Comparison of ENCODE assay signal across 15 cellular contexts in the genomic region with DNA sequence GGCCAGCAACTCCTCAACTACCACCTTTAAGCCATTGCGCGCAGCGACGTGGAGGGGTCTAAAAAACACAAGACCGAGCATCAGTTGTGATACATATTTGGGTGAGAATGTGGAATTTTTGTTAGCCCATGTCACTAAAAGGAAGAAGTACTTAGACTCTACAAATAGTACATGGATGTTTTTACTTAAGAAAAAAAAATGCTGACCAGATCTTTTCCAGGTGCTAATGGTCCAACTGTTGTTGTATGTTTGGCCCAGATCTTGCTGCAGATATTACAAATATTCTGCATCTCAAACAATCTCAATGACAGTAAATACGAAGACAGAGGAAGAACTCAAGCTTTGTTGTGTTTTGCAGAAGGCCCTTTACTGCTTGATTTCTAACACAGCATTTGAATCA.
DNase-seq lines count a peak whose midpoint lies in the region; ATAC-seq and TF ChIP-seq lines count a peak whose summit lies in the region.
"Had no signal": no experiment of that assay in that cellular context is flagged by ENCODE, and none has a peak within 500 bp of the region (broad histone marks: within the 10 kb centered on the region; RNA-seq: fewer than 3 reads in every experiment).

No MANE protein-coding gene starts in this region.

- intact Hi-C loops in activated naive CD4-positive, alpha-beta T cell treated with anti-CD3 and anti-CD28 coated beads for 36 hours (cut with micrococcal nuclease) = no loop called here
- intact Hi-C loops in activated CD8-positive, alpha-beta T cell treated with anti-CD3 and anti-CD28 coated beads for 36 hours (cut with micrococcal nuclease) = no loop called here

- DNase-seq in activated naive CD4-positive, alpha-beta T cell treated with anti-CD3 and anti-CD28 coated beads for 36 hours = no peak
- no peak for DNase-seq in activated naive CD4-positive, alpha-beta T cell treated with Interleukin-2 at 50 U/mL for 16 hours
- DNase-seq in activated CD8-positive, alpha-beta T cell treated with anti-CD3 and anti-CD28 coated beads for 36 hours = no peak
- no peak for DNase-seq in activated naive CD8-positive, alpha-beta T cell treated with anti-CD3 and anti-CD28 coated beads, Interleukin-2, amount 50 U/mL, for 24 hours
- DNase-seq in stimulated activated effector memory CD8-positive, alpha-beta T cell treated with anti-CD3 and anti-CD28 coated beads, Interleukin-12 subunit alpha, Interleukin-12 subunit beta, amount 100 ng/mL, for 72 hours (ENCODE audit: low spot score in 2 of 2) = no peak
- no peak for DNase-seq in NCI-H526 treated with DMSO at 0.1 percent for 48 hours (lab: John Stamatoyannopoulos, UW)
- no peak for DNase-seq in stimulated activated naive CD8-positive, alpha-beta T cell treated with anti-CD3 and anti-CD28 coated beads, Interleukin-15, Interleukin-2, amounts not matched to agents 100 U/mL and 50 U/mL, for 24 hours
- DNase-seq: DMS79, Karpas-422, NCI-H1417 treated with DMSO at 0.1 percent for 48 hours, NCI-H187 treated with DMSO at 0.1 percent for 48 hours, NCI-H226, NCI-H524, SHP77 had no signal

- POLR2A ChIA-PET in activated CD8-positive, alpha-beta T cell treated with anti-CD3 and anti-CD28 coated beads for 36 hours (lab: Charles Lee) = no interaction called here

- H3K27ac Mint-ChIP-seq in activated naive CD4-positive, alpha-beta T cell treated with anti-CD3 and anti-CD28 coated beads for 36 hours = peak overlapping the region; percentile 38
- peak overlapping the region; percentile 17 for H3K27ac Mint-ChIP-seq in activated CD8-positive, alpha-beta T cell treated with anti-CD3 and anti-CD28 coated beads for 36 hours
- peak overlapping the region; percentile 8 for H3K27ac Mint-ChIP-seq in activated naive CD8-positive, alpha-beta T cell treated with anti-CD3 and anti-CD28 coated beads, Interleukin-2, amount 50 U/mL, for 24 hours
- H3K27ac Mint-ChIP-seq in stimulated activated effector memory CD8-positive, alpha-beta T cell treated with anti-CD3 and anti-CD28 coated beads, Interleukin-12 subunit alpha, Interleukin-12 subunit beta, amount 100 ng/mL, for 72 hours = peak overlapping the region; percentile 37

- H3K9me3 Mint-ChIP-seq in activated naive CD4-positive, alpha-beta T cell treated with anti-CD3 and anti-CD28 coated beads for 36 hours = no peaks in the 10 kb centered on the region
- H3K9me3 Mint-ChIP-seq in activated CD8-positive, alpha-beta T cell treated with anti-CD3 and anti-CD28 coated beads for 36 hours = no peaks in the 10 kb centered on the region
- no peaks in the 10 kb centered on the region for H3K9me3 Mint-ChIP-seq in activated naive CD8-positive, alpha-beta T cell treated with anti-CD3 and anti-CD28 coated beads, Interleukin-2, amount 50 U/mL, for 24 hours
- H3K9me3 Mint-ChIP-seq in stimulated activated effector memory CD8-positive, alpha-beta T cell treated with anti-CD3 and anti-CD28 coated beads, Interleukin-12 subunit alpha, Interleukin-12 subunit beta, amount 100 ng/mL, for 72 hours = no peaks in the 10 kb centered on the region

- CTCF ChIA-PET in activated naive CD4-positive, alpha-beta T cell treated with anti-CD3 and anti-CD28 coated beads for 36 hours (lab: Charles Lee) = no interaction called here
- CTCF ChIA-PET in activated CD8-positive, alpha-beta T cell treated with anti-CD3 and anti-CD28 coated beads for 36 hours (lab: Charles Lee) = no interaction called here

- peaks cover 38% of the 10 kb centered on the region for H3K36me3 Mint-ChIP-seq in activated naive CD4-positive, alpha-beta T cell treated with anti-CD3 and anti-CD28 coated beads for 36 hours (ENCODE audit: low read depth)
- peaks cover 62% of the 10 kb centered on the region for H3K36me3 Mint-ChIP-seq in activated CD8-positive, alpha-beta T cell treated with anti-CD3 and anti-CD28 coated beads for 36 hours (ENCODE audit: low read depth)
- peaks cover 64% of the 10 kb centered on the region for H3K36me3 Mint-ChIP-seq in activated naive CD8-positive, alpha-beta T cell treated with anti-CD3 and anti-CD28 coated beads, Interleukin-2, amount 50 U/mL, for 24 hours (ENCODE audit: low read depth)
- H3K36me3 Mint-ChIP-seq in stimulated activated effector memory CD8-positive, alpha-beta T cell treated with anti-CD3 and anti-CD28 coated beads, Interleukin-12 subunit alpha, Interleukin-12 subunit beta, amount 100 ng/mL, for 72 hours = peaks cover 99% of the 10 kb centered on the region

- TF ChIP-seq CTCF in activated CD8-positive, alpha-beta T cell treated with anti-CD3 and anti-CD28 coated beads for 36 hours (IDR thresholded peaks at IDR 0.05) = no peak

- H3K4me3 Mint-ChIP-seq in activated naive CD4-positive, alpha-beta T cell treated with anti-CD3 and anti-CD28 coated beads for 36 hours = no peak overlapping the region
- no peak overlapping the region for H3K4me3 Mint-ChIP-seq in activated CD8-positive, alpha-beta T cell treated with anti-CD3 and anti-CD28 coated beads for 36 hours
- H3K4me3 Mint-ChIP-seq in activated naive CD8-positive, alpha-beta T cell treated with anti-CD3 and anti-CD28 coated beads, Interleukin-2, amount 50 U/mL, for 24 hours = no peak overlapping the region
- H3K4me3 Mint-ChIP-seq in stimulated activated effector memory CD8-positive, alpha-beta T cell treated with anti-CD3 and anti-CD28 coated beads, Interleukin-12 subunit alpha, Interleukin-12 subunit beta, amount 100 ng/mL, for 72 hours = no peak overlapping the region

- peaks cover 45% of the 10 kb centered on the region for H3K4me1 Mint-ChIP-seq in activated naive CD4-positive, alpha-beta T cell treated with anti-CD3 and anti-CD28 coated beads for 36 hours (ENCODE audit: low read depth)
- peaks cover 31% of the 10 kb centered on the region for H3K4me1 Mint-ChIP-seq in activated CD8-positive, alpha-beta T cell treated with anti-CD3 and anti-CD28 coated beads for 36 hours (ENCODE audit: low read depth)
- H3K4me1 Mint-ChIP-seq in activated naive CD8-positive, alpha-beta T cell treated with anti-CD3 and anti-CD28 coated beads, Interleukin-2, amount 50 U/mL, for 24 hours = peaks cover 38% of the 10 kb centered on the region
- H3K4me1 Mint-ChIP-seq in stimulated activated effector memory CD8-positive, alpha-beta T cell treated with anti-CD3 and anti-CD28 coated beads, Interleukin-12 subunit alpha, Interleukin-12 subunit beta, amount 100 ng/mL, for 72 hours = peaks cover 26% of the 10 kb centered on the region

- ATAC-seq in activated CD8-positive, alpha-beta T cell treated with anti-CD3 and anti-CD28 coated beads for 36 hours = no peak
- ATAC-seq in activated naive CD8-positive, alpha-beta T cell treated with anti-CD3 and anti-CD28 coated beads, Interleukin-2, amount 50 U/mL, for 24 hours = no peak
- ATAC-seq in stimulated activated effector memory CD8-positive, alpha-beta T cell treated with anti-CD3 and anti-CD28 coated beads, Interleukin-12 subunit alpha, Interleukin-12 subunit beta, amount 100 ng/mL, for 72 hours = no peak
- ATAC-seq in stimulated activated naive CD8-positive, alpha-beta T cell treated with anti-CD3 and anti-CD28 coated beads, Interleukin-15, Interleukin-2, amounts not matched to agents 100 U/mL and 50 U/mL, for 24 hours = no peak
- ATAC-seq in GM21529 (IDR thresholded peaks at IDR 0.05; ENCODE audit: unreplicated experiment) = no peak

- no peaks in the 10 kb centered on the region for H3K27me3 Mint-ChIP-seq in activated naive CD4-positive, alpha-beta T cell treated with anti-CD3 and anti-CD28 coated beads for 36 hours (ENCODE audit: low read depth)
- no peaks in the 10 kb centered on the region for H3K27me3 Mint-ChIP-seq in activated CD8-positive, alpha-beta T cell treated with anti-CD3 and anti-CD28 coated beads for 36 hours
- H3K27me3 Mint-ChIP-seq in activated naive CD8-positive, alpha-beta T cell treated with anti-CD3 and anti-CD28 coated beads, Interleukin-2, amount 50 U/mL, for 24 hours = no peaks in the 10 kb centered on the region
